In genomic region chr17:33389506-33390141, GRCh38 we compare ENCODE assay signal across 23 cellular contexts.
DNase-seq lines count a peak whose midpoint lies in the region; FAIRE-seq and TF ChIP-seq lines count a peak whose summit lies in the region.
"Had no signal": no experiment of that assay in that cellular context is flagged by ENCODE, and none has a peak within 500 bp of the region (broad histone marks: within the 10 kb centered on the region; RNA-seq: fewer than 3 reads in every experiment).

No MANE protein-coding gene starts in this region.

- no peaks in the 10 kb centered on the region for H3K36me3 Mint-ChIP-seq in immature natural killer cell

- TF ChIP-seq CTCF in bronchial epithelial cell (IDR thresholded peaks at IDR 0.05; ENCODE audit: insufficient read depth, low read length, severe bottlenecking), result no peak

- H3K36me3 ChIP-seq in bronchial epithelial cell (ENCODE audit: control insufficient read depth, insufficient read depth, low read length), result no peaks in the 10 kb centered on the region
- H3K36me3 ChIP-seq in mesenchymal stem cell (ENCODE audit: control insufficient read depth in 1 of 2, insufficient read depth in 2 of 2, low read depth in 1 of 2, low read length in 2 of 2), result no peaks in the 10 kb centered on the region
- H3K36me3 ChIP-seq: lower lobe of right lung, thoracic aorta had no signal

- no peak overlapping the region for H2AK5ac ChIP-seq in mesenchymal stem cell (ENCODE audit: low read length, severe bottlenecking)

- peak overlapping the region; percentile 11 to 67 for H3K18ac ChIP-seq in mesenchymal stem cell (ENCODE audit: low read depth in 1 of 2, low read length in 2 of 2)

- no peaks in the 10 kb centered on the region for H3K4me1 Mint-ChIP-seq in immature natural killer cell

- H3K27me3 ChIP-seq in bronchial epithelial cell (ENCODE audit: control insufficient read depth, insufficient read depth, low read length) (no peaks in the 10 kb centered on the region), mesenchymal stem cell (ENCODE audit: control insufficient read depth in 1 of 2, insufficient read depth in 1 of 2, low read length in 2 of 2) (peaks cover 0 to 30% of the 10 kb centered on the region in 2 experiments)

- H4K8ac ChIP-seq in mesenchymal stem cell (ENCODE audit: low read length), result peak overlapping the region; percentile 64

- peak overlapping the region; percentile 22 for H2BK120ac ChIP-seq in mesenchymal stem cell (ENCODE audit: low read depth, low read length)

- H2BK5ac ChIP-seq in mesenchymal stem cell (ENCODE audit: low read depth, low read length, poor library complexity, severe bottlenecking), result no peak overlapping the region

- H3K14ac ChIP-seq in mesenchymal stem cell (ENCODE audit: low read length in 2 of 2), result no peak overlapping the region

- H3K27me3 Mint-ChIP-seq in immature natural killer cell (ENCODE audit: low read depth in 3 of 3), result peaks cover 4 to 10% (median 7%) of the 10 kb centered on the region in 3 donors

- 32% methylated on average over 4 of the region's 4 CpGs for WGBS in mesenchymal stem cell

- peak overlapping the region; percentile 23 to 92 for H2BK12ac ChIP-seq in mesenchymal stem cell (ENCODE audit: low read length in 2 of 2)

- no peak overlapping the region for H3K4ac ChIP-seq in mesenchymal stem cell (ENCODE audit: low read depth in 1 of 2, low read length in 2 of 2)

- H3K4me3 ChIP-seq in bronchial epithelial cell (ENCODE audit: low read depth, low read length) (no peak overlapping the region), mesenchymal stem cell (ENCODE audit: insufficient read depth in 1 of 2, low read depth in 1 of 2, low read length in 2 of 2) (no peak overlapping the region)
- H3K4me3 ChIP-seq: lower lobe of right lung, thoracic aorta had no signal

- no peak for FAIRE-seq in bronchial epithelial cell (lab: Jason Lieb, UNC)

- H3K27ac ChIP-seq in mesenchymal stem cell (ENCODE audit: low read length, poor library complexity, severe bottlenecking), result no peak overlapping the region
- H3K27ac ChIP-seq: lower lobe of right lung, thoracic aorta had no signal

- peak overlapping the region; percentile 55 for H4K91ac ChIP-seq in mesenchymal stem cell (ENCODE audit: low read length)

- no peaks in the 10 kb centered on the region for H3K9me3 ChIP-seq in mesenchymal stem cell (ENCODE audit: control insufficient read depth, low read length)
- H3K9me3 ChIP-seq: lower lobe of right lung, thoracic aorta had no signal

- H3K27ac Mint-ChIP-seq in immature natural killer cell, result no peak overlapping the region
- H3K27ac Mint-ChIP-seq: activated naive CD4-positive, alpha-beta T cell treated with anti-CD3 and anti-CD28 coated beads for 36 hours had no signal

- H3K4me3 Mint-ChIP-seq in immature natural killer cell, result no peak overlapping the region
- H3K4me3 Mint-ChIP-seq: activated naive CD4-positive, alpha-beta T cell treated with anti-CD3 and anti-CD28 coated beads for 36 hours had no signal

- no peak overlapping the region for H2BK15ac ChIP-seq in mesenchymal stem cell (ENCODE audit: low read depth, poor library complexity, severe bottlenecking)

- no peak overlapping the region for H3K9ac ChIP-seq in mesenchymal stem cell (ENCODE audit: low read length)

- H3K4me2 ChIP-seq in mesenchymal stem cell (ENCODE audit: low read length, poor library complexity, severe bottlenecking), result no peak overlapping the region

- no peak overlapping the region for H2AFZ ChIP-seq in mesenchymal stem cell (ENCODE audit: low read depth, low read length)

- DNase-seq in A172 (ENCODE audit: low spot score) (peak; percentile 66), LHCN-M2 (ENCODE audit: low read depth) (peak; percentile 6), bronchial epithelial cell (ENCODE audit: low read depth) (peak; percentile 11), mesenchymal stem cell (peak; percentile 85), COR-L47 (lab: John Stamatoyannopoulos, UW) (no peak), immature natural killer cell (no peak), NCI-H1048 (lab: John Stamatoyannopoulos, UW) (no peak), mucosa of gallbladder (ENCODE audit: low spot score) (no peak)
- DNase-seq: 8988T; activated CD4-positive, alpha-beta T cell treated with anti-CD3 and anti-CD28 coated beads for 4 hours; activated naive CD4-positive, alpha-beta T cell treated with anti-CD3 and anti-CD28 coated beads for 36 hours; activated T-cell treated with anti-CD3 and anti-CD28 coated beads, Interleukin-2, amount 50 U/mL, for 48 hours; amygdala; C1 segment of cervical spinal cord; caudate nucleus; foreskin melanocyte; lower lobe of right lung; NCI-H748 treated with DMSO at 0.1 percent for 48 hours; PC-3; SHP77 treated with DMSO at 0.1 percent for 48 hours; stimulated activated CD4-positive, alpha-beta T cell treated with anti-CD3 and anti-CD28 coated beads, Interleukin-2, amount 100 ng/mL, for 48 hours; stimulated activated naive CD4-positive, alpha-beta T cell had no signal

- H3K9me3 Mint-ChIP-seq in immature natural killer cell, result no peaks in the 10 kb centered on the region
- H3K9me3 Mint-ChIP-seq: activated naive CD4-positive, alpha-beta T cell treated with anti-CD3 and anti-CD28 coated beads for 36 hours had no signal

- no peak overlapping the region for H3K23ac ChIP-seq in mesenchymal stem cell (ENCODE audit: low read length in 2 of 2)

- no peaks in the 10 kb centered on the region for H3K4me1 ChIP-seq in mesenchymal stem cell (ENCODE audit: control insufficient read depth, insufficient read depth, low read depth, low read length)

- H3K79me1 ChIP-seq in mesenchymal stem cell (replicated peaks; ENCODE audit: low read length, poor library complexity, severe bottlenecking), result no peaks in the 10 kb centered on the region

Comparison
In these comparisons a context has a peak if more than half of its experiments do, and no peak if none do; other contexts are left out.
1. DNase-seq: peak in A172 (single experiment), LHCN-M2 (single experiment), bronchial epithelial cell (single experiment) and mesenchymal stem cell (single experiment); none in COR-L47 (single experiment), immature natural killer cell (0 of 3), NCI-H1048 (single experiment) and mucosa of gallbladder (single experiment).